8 cellular contexts compared by ENCODE assay signal in the genomic region with DNA sequence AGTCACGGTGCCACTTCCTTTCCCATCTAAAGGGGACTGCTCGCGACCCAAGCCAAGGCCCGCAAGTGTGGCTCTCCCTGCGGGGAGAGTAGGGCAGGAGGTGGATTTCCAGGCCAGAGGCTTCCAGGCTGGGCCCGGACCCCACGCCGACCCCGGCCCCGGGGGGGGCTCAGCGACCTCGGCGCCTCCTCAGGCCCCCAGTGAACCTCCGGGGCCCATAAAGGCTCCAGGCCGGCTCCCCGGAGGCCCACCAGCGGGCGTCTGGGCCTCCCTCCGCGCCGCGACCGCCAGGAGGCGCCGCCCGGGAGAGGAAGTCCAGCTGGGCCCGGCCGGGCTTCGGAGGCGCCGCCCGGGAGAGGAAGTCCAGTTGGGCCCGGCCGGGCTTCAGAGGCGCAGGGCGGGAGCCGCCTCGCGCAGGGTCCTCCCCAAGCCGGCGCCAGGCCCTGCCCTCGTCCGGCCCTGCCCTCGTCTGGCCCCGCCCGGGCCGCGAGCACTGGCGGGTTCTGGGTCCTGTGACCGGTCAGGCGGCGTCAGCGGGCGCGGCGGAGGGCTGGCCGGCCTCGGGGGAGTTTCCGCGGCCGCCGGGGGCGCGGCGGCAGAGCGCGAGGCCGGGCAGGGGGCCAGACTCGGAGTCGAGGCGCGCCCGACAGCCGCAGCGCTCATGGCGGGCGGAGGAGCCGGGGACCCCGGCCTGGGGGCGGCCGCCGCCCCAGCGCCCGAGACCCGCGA. TPM values are rescaled to one million over a fixed set of nuclear protein-coding genes. Genes with fewer than 3 reads are reported as not detected.
A peak's percentile ranks its signal among the peaks of the same experiment; 100 is the strongest.
DNase-seq lines count a peak whose midpoint lies in the region; ATAC-seq and TF ChIP-seq lines count a peak whose summit lies in the region.

A gene (plus strand): TSS at position 623 of the 729 bp plus-strand sequence. CDS start 39 bp downstream, at position 662.

- no peak within 1 kb of the TSS for H3K4me3 ChIP-seq in CD4-positive, alpha-beta memory T cell (ENCODE audit: low read length in 2 of 2)
- H3K4me3 ChIP-seq in gastrocnemius medialis = peak within 1 kb of the TSS; percentile 61 to 70 (median 67)

- peak within 1 kb of the TSS in 6 of 8 donors; percentile 51 to 80 (median 73) for H3K4me3 Mint-ChIP-seq in CD4-positive, alpha-beta memory T cell

- TF ChIP-seq POLR2A in gastrocnemius medialis (IDR thresholded peaks at IDR 0.05) = peak; percentile 67 to 85

- H3K36me3 Mint-ChIP-seq in CD4-positive, alpha-beta memory T cell = peaks cover 0 to 2% of the 10 kb centered on the region in 2 donors

- no peaks in the 10 kb centered on the region for H3K36me3 ChIP-seq in CD4-positive, alpha-beta memory T cell (ENCODE audit: insufficient read depth, low read length)
- no peaks in the 10 kb centered on the region for H3K36me3 ChIP-seq in gastrocnemius medialis

- H3K27me3 Mint-ChIP-seq in CD4-positive, alpha-beta memory T cell = peaks cover 20 to 25% of the 10 kb centered on the region in 2 donors

- in situ Hi-C loops in gastrocnemius medialis (cut with MboI; ENCODE audit: low sequenced_read_pairs in 4 of 4) = loop anchor here in 1 of 4 donors (25.0 kb wide), 1 partner anchor 581 kb away; a partner anchor contains a TSS

- intact Hi-C loops in CD4-positive, alpha-beta memory T cell (cut with micrococcal nuclease) = no loop called here
- intact Hi-C loops in gastrocnemius medialis (cut with DNase I; ENCODE audit: low total_unique reads) = loop anchor here (5.0 to 10.0 kb wide), 4 partner anchors 161 to 806 kb away; a partner anchor contains a TSS

- CTCF ChIA-PET in CD4-positive, alpha-beta memory T cell (lab: Charles Lee; ENCODE audit: partially characterized antibody) = no interaction called here

- no peaks in the 10 kb centered on the region for H3K4me1 ChIP-seq in CD4-positive, alpha-beta memory T cell (ENCODE audit: insufficient read depth, low read length)
- H3K4me1 ChIP-seq in gastrocnemius medialis = peaks cover 3 to 5% of the 10 kb centered on the region in 2 donors

- ATAC-seq in GM19351 (IDR thresholded peaks at IDR 0.05; ENCODE audit: unreplicated experiment) (peak; percentile 71), HG03460 (IDR thresholded peaks at IDR 0.05; ENCODE audit: unreplicated experiment) (peak; percentile 61), SK-N-SH treated with all-trans-retinoic acid at 6 μM for 48 hours (peak; percentile 96), gastrocnemius medialis (peak; percentile 70 to 76)

- H3K27ac Mint-ChIP-seq in CD4-positive, alpha-beta memory T cell = no peak within 1 kb of the TSS

- H3K4me1 Mint-ChIP-seq in CD4-positive, alpha-beta memory T cell = peaks cover 4 to 13% (median 7%) of the 10 kb centered on the region in 4 donors

- peaks cover 0 to 10% (median 5%) of the 10 kb centered on the region in 8 donors for H3K9me3 Mint-ChIP-seq in CD4-positive, alpha-beta memory T cell

- H3K27ac ChIP-seq in CD4-positive, alpha-beta memory T cell (ENCODE audit: low read depth, low read length) = no peak within 1 kb of the TSS
- H3K27ac ChIP-seq in gastrocnemius medialis = peak within 1 kb of the TSS; percentile 81 to 89 (median 84)

- H3K27me3 ChIP-seq in CD4-positive, alpha-beta memory T cell (ENCODE audit: insufficient read depth, low read length) = peaks cover 3% of the 10 kb centered on the region
- H3K27me3 ChIP-seq in gastrocnemius medialis = no peaks in the 10 kb centered on the region

- no peak for DNase-seq in CD4-positive, alpha-beta memory T cell
- DNase-seq in cerebellum (ENCODE audit: low spot score) = peak; percentile 79
- DNase-seq in inferior parietal cortex (ENCODE audit: extremely low spot score) = peak; percentile 69
- DNase-seq in gastrocnemius medialis = peak; percentile 72 to 80
- no peak for DNase-seq in NK-92 treated with Interleukin-12 subunit alpha and Interleukin-12 subunit beta, amount 100 ng/mL, for 24 hours (lab: John Stamatoyannopoulos, UW)

- POLR2A ChIA-PET in CD4-positive, alpha-beta memory T cell (lab: Charles Lee; ENCODE audit: partially characterized antibody) = no interaction called here

- H3K9me3 ChIP-seq in CD4-positive, alpha-beta memory T cell (ENCODE audit: control insufficient read depth in 1 of 2, low read length in 2 of 2) = no peaks in the 10 kb centered on the region
- no peaks in the 10 kb centered on the region for H3K9me3 ChIP-seq in gastrocnemius medialis

- TF ChIP-seq CTCF in gastrocnemius medialis (IDR thresholded peaks at IDR 0.05 in 4 of 5, conservative IDR thresholded peaks at IDR 0.05 in 1 of 5) = peak; percentile 30 to 70 (median 53)

TF ChIP-seq in SK-N-SH treated with all-trans-retinoic acid at 6 μM for 48 hours, 23 proteins besides CTCF, POLR2A, EP300 and RAD21:
- TF ChIP-seq RARB (CRISPR knock-in tag; IDR thresholded peaks at IDR 0.05) (no peak), TCF4 (CRISPR knock-in tag; IDR thresholded peaks at IDR 0.05; ENCODE audit: borderline replicate concordance) (no peak), ZFP3 (CRISPR knock-in tag; IDR thresholded peaks at IDR 0.05) (no peak), ZFP30 (CRISPR knock-in tag; IDR thresholded peaks at IDR 0.05) (no peak), BACH2 (CRISPR knock-in tag; IDR thresholded peaks at IDR 0.05; ENCODE audit: borderline replicate concordance) (no peak), ARNTL (CRISPR knock-in tag; IDR thresholded peaks at IDR 0.05; ENCODE audit: borderline replicate concordance, low read depth) (no peak), ZNF70 (CRISPR knock-in tag; IDR thresholded peaks at IDR 0.05) (no peak)
- TF ChIP-seq, protein P1, sequence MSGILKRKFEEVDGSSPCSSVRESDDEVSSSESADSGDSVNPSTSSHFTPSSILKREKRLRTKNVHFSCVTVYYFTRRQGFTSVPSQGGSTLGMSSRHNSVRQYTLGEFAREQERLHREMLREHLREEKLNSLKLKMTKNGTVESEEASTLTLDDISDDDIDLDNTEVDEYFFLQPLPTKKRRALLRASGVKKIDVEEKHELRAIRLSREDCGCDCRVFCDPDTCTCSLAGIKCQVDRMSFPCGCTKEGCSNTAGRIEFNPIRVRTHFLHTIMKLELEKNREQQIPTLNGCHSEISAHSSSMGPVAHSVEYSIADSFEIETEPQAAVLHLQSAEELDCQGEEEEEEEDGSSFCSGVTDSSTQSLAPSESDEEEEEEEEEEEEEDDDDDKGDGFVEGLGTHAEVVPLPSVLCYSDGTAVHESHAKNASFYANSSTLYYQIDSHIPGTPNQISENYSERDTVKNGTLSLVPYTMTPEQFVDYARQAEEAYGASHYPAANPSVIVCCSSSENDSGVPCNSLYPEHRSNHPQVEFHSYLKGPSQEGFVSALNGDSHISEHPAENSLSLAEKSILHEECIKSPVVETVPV (CRISPR knock-in tag; IDR thresholded peaks at IDR 0.05) = no peak
- TF ChIP-seq, protein P2, sequence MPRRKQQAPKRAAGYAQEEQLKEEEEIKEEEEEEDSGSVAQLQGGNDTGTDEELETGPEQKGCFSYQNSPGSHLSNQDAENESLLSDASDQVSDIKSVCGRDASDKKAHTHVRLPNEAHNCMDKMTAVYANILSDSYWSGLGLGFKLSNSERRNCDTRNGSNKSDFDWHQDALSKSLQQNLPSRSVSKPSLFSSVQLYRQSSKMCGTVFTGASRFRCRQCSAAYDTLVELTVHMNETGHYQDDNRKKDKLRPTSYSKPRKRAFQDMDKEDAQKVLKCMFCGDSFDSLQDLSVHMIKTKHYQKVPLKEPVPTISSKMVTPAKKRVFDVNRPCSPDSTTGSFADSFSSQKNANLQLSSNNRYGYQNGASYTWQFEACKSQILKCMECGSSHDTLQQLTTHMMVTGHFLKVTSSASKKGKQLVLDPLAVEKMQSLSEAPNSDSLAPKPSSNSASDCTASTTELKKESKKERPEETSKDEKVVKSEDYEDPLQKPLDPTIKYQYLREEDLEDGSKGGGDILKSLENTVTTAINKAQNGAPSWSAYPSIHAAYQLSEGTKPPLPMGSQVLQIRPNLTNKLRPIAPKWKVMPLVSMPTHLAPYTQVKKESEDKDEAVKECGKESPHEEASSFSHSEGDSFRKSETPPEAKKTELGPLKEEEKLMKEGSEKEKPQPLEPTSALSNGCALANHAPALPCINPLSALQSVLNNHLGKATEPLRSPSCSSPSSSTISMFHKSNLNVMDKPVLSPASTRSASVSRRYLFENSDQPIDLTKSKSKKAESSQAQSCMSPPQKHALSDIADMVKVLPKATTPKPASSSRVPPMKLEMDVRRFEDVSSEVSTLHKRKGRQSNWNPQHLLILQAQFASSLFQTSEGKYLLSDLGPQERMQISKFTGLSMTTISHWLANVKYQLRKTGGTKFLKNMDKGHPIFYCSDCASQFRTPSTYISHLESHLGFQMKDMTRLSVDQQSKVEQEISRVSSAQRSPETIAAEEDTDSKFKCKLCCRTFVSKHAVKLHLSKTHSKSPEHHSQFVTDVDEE (CRISPR knock-in tag; IDR thresholded peaks at IDR 0.05) = peak; percentile 30; the same call in 1 of the 2 replicates

RNA-seq across cellular contexts. Expression of the gene that starts here (rescaled TPM):
- 1 to 10 TPM in 1 of 2 experiments, under 1 TPM in 1; 0.55 to 1.1 TPM for total RNA-seq in CD4-positive, alpha-beta memory T cell
- polyA plus RNA-seq in CD4-positive, alpha-beta memory T cell = not detected
- total RNA-seq in cerebellum (3.4 TPM), gastrocnemius medialis (1 to 10 TPM; 1.2 to 4.3 (median 3.2) TPM)

Comparison
In these comparisons a context has a peak if more than half of its experiments do, and no peak if none do; other contexts are left out.
1. DNase-seq: peak in cerebellum (single experiment), inferior parietal cortex (single experiment) and gastrocnemius medialis (2 of 2); none in CD4-positive, alpha-beta memory T cell (0 of 5) and NK-92 treated with Interleukin-12 subunit alpha and Interleukin-12 subunit beta, amount 100 ng/mL, for 24 hours (single experiment).
2. H3K4me3 ChIP-seq: peak in gastrocnemius medialis (4 of 4); none in CD4-positive, alpha-beta memory T cell (0 of 2).
3. Peak in every context shown above with its lines, with median percentiles within 50 percentile points of each other: ATAC-seq.